Comparison of ENCODE assay signal across 21 cellular contexts in genomic region chr15:100205549-100206295, GRCh38.
A peak's percentile ranks its signal among the peaks of the same experiment; 100 is the strongest.
DNase-seq lines count a peak whose midpoint lies in the region; ATAC-seq and TF ChIP-seq lines count a peak whose summit lies in the region.
"Had no signal": no experiment of that assay in that cellular context is flagged by ENCODE, and none has a peak within 500 bp of the region (broad histone marks: within the 10 kb centered on the region; RNA-seq: fewer than 3 reads in every experiment).

No MANE protein-coding gene starts in this region.

- H3K27me3 Mint-ChIP-seq in GM23338 (ENCODE audit: insufficient read depth, low read depth, poor library complexity): peaks cover 9% of the 10 kb centered on the region
- H3K27me3 Mint-ChIP-seq in neural crest cell (ENCODE audit: low read depth): no peaks in the 10 kb centered on the region
- H3K27me3 Mint-ChIP-seq in glutamatergic neuron (ENCODE audit: unreplicated experiment): peaks cover 3% of the 10 kb centered on the region

- no peaks in the 10 kb centered on the region for H3K9me3 ChIP-seq in upper lobe of right lung
- H3K9me3 ChIP-seq: HAP-1, MG63 had no signal

- H3K9me2 ChIP-seq in GM23338 (ENCODE audit: insufficient read depth): no peaks in the 10 kb centered on the region

- no peak overlapping the region for H2AFZ ChIP-seq in GM23338

- peaks cover 30% of the 10 kb centered on the region for H3K4me1 Mint-ChIP-seq in GM23338
- H3K4me1 Mint-ChIP-seq in neural crest cell: peaks cover 29% of the 10 kb centered on the region
- H3K4me1 Mint-ChIP-seq in glutamatergic neuron (ENCODE audit: low read depth, unreplicated experiment): peaks cover 20% of the 10 kb centered on the region

- H3K27me3 ChIP-seq in GM23338 (ENCODE audit: insufficient read depth) (no peaks in the 10 kb centered on the region), upper lobe of right lung (no peaks in the 10 kb centered on the region)
- H3K27me3 ChIP-seq: MG63 had no signal

- no peaks in the 10 kb centered on the region for H3F3A ChIP-seq in GM23338 (replicated peaks; ENCODE audit: low read depth)

- H3K79me2 ChIP-seq in GM23338 (replicated peaks; ENCODE audit: insufficient read depth): no peaks in the 10 kb centered on the region

- no peak overlapping the region for H3K4me2 ChIP-seq in GM23338

- H3K4me3 ChIP-seq in GM23338: no peak overlapping the region
- H3K4me3 ChIP-seq in upper lobe of right lung: no peak overlapping the region
- H3K4me3 ChIP-seq: HAP-1, MG63 had no signal

- DNase-seq in GM23338 (ENCODE audit: low spot score): no peak
- DNase-seq in neural crest cell (ENCODE audit: low read depth, low spot score): no peak
- DNase-seq in upper lobe of right lung: no peak
- no peak for DNase-seq in glutamatergic neuron
- no peak for DNase-seq in epidermal melanocyte (ENCODE audit: insufficient read length, low spot score)
- no peak for DNase-seq in activated T-cell treated with anti-CD3 and anti-CD28 coated beads, Interleukin-2, amount 50 U/mL, for 1 hour
- DNase-seq: C1 segment of cervical spinal cord, DMS79, Kasumi-1, MG63, NCI-H1048, NCI-H1436, NCI-H1930, NCI-H226, NCI-H524, PC-3, RPMI8226, SIG-M5 had no signal

- ATAC-seq in GM23338 (no peak), esophagus mucosa (peak; percentile 14), upper lobe of right lung (peak; percentile 10)
- ATAC-seq: PC-3 had no signal

- H3K27ac ChIP-seq in GM23338 (ENCODE audit: low read depth) (no peak overlapping the region), upper lobe of right lung (no peak overlapping the region)

- H3K9me3 Mint-ChIP-seq in GM23338 (no peaks in the 10 kb centered on the region; the same call in 2 of the 3 replicates), neural crest cell (peaks cover 6% of the 10 kb centered on the region), glutamatergic neuron (ENCODE audit: unreplicated experiment) (peaks cover 3% of the 10 kb centered on the region)
- H3K9me3 Mint-ChIP-seq: IgD-negative memory B cell had no signal

- TF ChIP-seq CTCF in GM23338 (conservative IDR thresholded peaks at IDR 0.05; ENCODE audit: low read depth in 2 of 2) (no peak), neural crest cell (conservative IDR thresholded peaks at IDR 0.05) (no peak), upper lobe of right lung (IDR thresholded peaks at IDR 0.05) (no peak), glutamatergic neuron (IDR thresholded peaks at IDR 0.05; ENCODE audit: partially characterized antibody, unreplicated experiment) (no peak)

- H4K20me1 ChIP-seq in GM23338 (replicated peaks; ENCODE audit: insufficient read depth): no peaks in the 10 kb centered on the region

- H3K36me3 ChIP-seq in GM23338 (ENCODE audit: insufficient read depth) (no peaks in the 10 kb centered on the region), upper lobe of right lung (no peaks in the 10 kb centered on the region)
- H3K36me3 ChIP-seq: HAP-1, MG63 had no signal

- H3K4me3 Mint-ChIP-seq in GM23338 (no peak overlapping the region), neural crest cell (no peak overlapping the region), glutamatergic neuron (ENCODE audit: unreplicated experiment) (no peak overlapping the region)
- H3K4me3 Mint-ChIP-seq: IgD-negative memory B cell had no signal

- H3K27ac Mint-ChIP-seq in GM23338 (peak overlapping the region; percentile 44; the same call in 1 of the 2 replicates), neural crest cell (ENCODE audit: unreplicated experiment) (peak overlapping the region; percentile 12), glutamatergic neuron (ENCODE audit: unreplicated experiment) (no peak overlapping the region)
- H3K27ac Mint-ChIP-seq: IgD-negative memory B cell had no signal

- H3K4me1 ChIP-seq in GM23338 (ENCODE audit: insufficient read depth): no peaks in the 10 kb centered on the region; the same call in none of the 2 replicates
- no peaks in the 10 kb centered on the region for H3K4me1 ChIP-seq in upper lobe of right lung
- H3K4me1 ChIP-seq: HAP-1 had no signal

- H3K36me3 Mint-ChIP-seq in GM23338 (ENCODE audit: low read depth) (no peaks in the 10 kb centered on the region; the same call in 2 of the 3 replicates), neural crest cell (ENCODE audit: low read depth) (no peaks in the 10 kb centered on the region), glutamatergic neuron (ENCODE audit: unreplicated experiment) (peaks cover 13% of the 10 kb centered on the region)
- H3K36me3 Mint-ChIP-seq: IgD-negative memory B cell had no signal

- intact Hi-C loops in upper lobe of right lung (cut with DNase I): no loop called here

TF ChIP-seq in GM23338, 12 proteins besides CTCF, POLR2A, EP300 and RAD21:
- no peak for TF ChIP-seq ZNF331 (CRISPR knock-in tag; IDR thresholded peaks at IDR 0.05; ENCODE audit: low read depth)
TF ChIP-seq in GM23338: peak in this region for 0.
